In genomic region chr9:94167055-94167346, GRCh38 we compare ENCODE assay signal across 8 cellular contexts.
DNase-seq lines count a peak whose midpoint lies in the region; ATAC-seq and TF ChIP-seq lines count a peak whose summit lies in the region.

No MANE protein-coding gene starts in this region.

- no peaks in the 10 kb centered on the region for H3K27me3 Mint-ChIP-seq in activated CD4-positive, alpha-beta memory T cell treated with anti-CD3 and anti-CD28 coated beads for 36 hours
- H3K27me3 Mint-ChIP-seq in stimulated activated naive CD8-positive, alpha-beta T cell treated with anti-CD3 and anti-CD28 coated beads, Interleukin-15, amount 100 ng/mL, for 72 hours, result no peaks in the 10 kb centered on the region

- peak overlapping the region; percentile 50 to 91 (median 86) for H3K4me3 ChIP-seq in heart left ventricle
- H3K4me3 ChIP-seq in iPS DF 6.9 (ENCODE audit: low read length), result peak overlapping the region; percentile 96

- no peak for DNase-seq in heart left ventricle
- no peak for DNase-seq in cardiac septum (ENCODE audit: low spot score)
- no peak for DNase-seq in activated CD4-positive, alpha-beta memory T cell treated with anti-CD3 and anti-CD28 coated beads for 36 hours
- no peak for DNase-seq in iPS DF 6.9 (ENCODE audit: low read depth, low spot score)
- DNase-seq in stimulated activated naive CD8-positive, alpha-beta T cell treated with anti-CD3 and anti-CD28 coated beads, Interleukin-15, amount 100 ng/mL, for 72 hours, result no peak
- DNase-seq in NCI-H1092 (lab: John Stamatoyannopoulos, UW), result no peak
- DNase-seq in GM20000 (ENCODE audit: low spot score), result no peak
- no peak for DNase-seq in head of caudate nucleus

- ATAC-seq in heart left ventricle, result no peak
- no peak for ATAC-seq in stimulated activated naive CD8-positive, alpha-beta T cell treated with anti-CD3 and anti-CD28 coated beads, Interleukin-15, amount 100 ng/mL, for 72 hours

- H3K4me1 Mint-ChIP-seq in activated CD4-positive, alpha-beta memory T cell treated with anti-CD3 and anti-CD28 coated beads for 36 hours (ENCODE audit: low read depth), result peaks cover 48% of the 10 kb centered on the region
- H3K4me1 Mint-ChIP-seq in stimulated activated naive CD8-positive, alpha-beta T cell treated with anti-CD3 and anti-CD28 coated beads, Interleukin-15, amount 100 ng/mL, for 72 hours, result peaks cover 52% of the 10 kb centered on the region

- peak overlapping the region; percentile 97 to 100 (median 100) for H3K27ac ChIP-seq in heart left ventricle
- no peak overlapping the region for H3K27ac ChIP-seq in iPS DF 6.9 (ENCODE audit: low read length)

- H3K4me1 ChIP-seq in heart left ventricle, result peaks cover 3 to 53% (median 44%) of the 10 kb centered on the region in 12 donors
- no peaks in the 10 kb centered on the region for H3K4me1 ChIP-seq in iPS DF 6.9 (ENCODE audit: control insufficient read depth, insufficient read depth, low read length)

- H3K9me3 ChIP-seq in heart left ventricle, result no peaks in the 10 kb centered on the region
- no peaks in the 10 kb centered on the region for H3K9me3 ChIP-seq in iPS DF 6.9 (ENCODE audit: control insufficient read depth, insufficient read depth, low read length)

- CTCF ChIA-PET in activated CD4-positive, alpha-beta memory T cell treated with anti-CD3 and anti-CD28 coated beads for 36 hours (lab: Charles Lee), result no interaction called here

- H3K27me3 ChIP-seq in heart left ventricle (no peaks in the 10 kb centered on the region), iPS DF 6.9 (ENCODE audit: control insufficient read depth, insufficient read depth, low read length) (no peaks in the 10 kb centered on the region)

- no peaks in the 10 kb centered on the region for H3K9me3 Mint-ChIP-seq in activated CD4-positive, alpha-beta memory T cell treated with anti-CD3 and anti-CD28 coated beads for 36 hours
- no peaks in the 10 kb centered on the region for H3K9me3 Mint-ChIP-seq in stimulated activated naive CD8-positive, alpha-beta T cell treated with anti-CD3 and anti-CD28 coated beads, Interleukin-15, amount 100 ng/mL, for 72 hours

- H3K36me3 Mint-ChIP-seq in activated CD4-positive, alpha-beta memory T cell treated with anti-CD3 and anti-CD28 coated beads for 36 hours, result peaks cover 15% of the 10 kb centered on the region

- H3K4me3 Mint-ChIP-seq in activated CD4-positive, alpha-beta memory T cell treated with anti-CD3 and anti-CD28 coated beads for 36 hours, result peak overlapping the region; percentile 81
- peak overlapping the region; percentile 86 to 89 for H3K4me3 Mint-ChIP-seq in stimulated activated naive CD8-positive, alpha-beta T cell treated with anti-CD3 and anti-CD28 coated beads, Interleukin-15, amount 100 ng/mL, for 72 hours

- intact Hi-C loops in heart left ventricle (cut with DNase I), result loop anchor here in 4 of 10 donors (2.0 to 5.0 kb wide), 5 partner anchors 28 to 135 kb away; partner anchors contain the start of gene PTPDC1 (in 1 of the 4)
- intact Hi-C loops in cardiac septum (cut with DNase I), result loop anchor here (2.0 kb wide), 1 partner anchor 136 kb away; no protein-coding TSS in a partner anchor
- intact Hi-C loops in activated CD4-positive, alpha-beta memory T cell treated with anti-CD3 and anti-CD28 coated beads for 36 hours (cut with micrococcal nuclease), result loop anchor here (2.0 to 10.0 kb wide), 7 partner anchors 45 to 1338 kb away; partner anchors contain the start of genes FAM120A, FAM120AOS and ZNF169
- intact Hi-C loops in head of caudate nucleus (cut with DNase I), result loop anchor here (5.0 kb wide), 1 partner anchor 85 kb away; the partner anchor contains the start of gene PTPDC1

- peak overlapping the region; percentile 81 for H3K27ac Mint-ChIP-seq in activated CD4-positive, alpha-beta memory T cell treated with anti-CD3 and anti-CD28 coated beads for 36 hours
- H3K27ac Mint-ChIP-seq in stimulated activated naive CD8-positive, alpha-beta T cell treated with anti-CD3 and anti-CD28 coated beads, Interleukin-15, amount 100 ng/mL, for 72 hours, result peak overlapping the region; percentile 90 to 95

- H3K36me3 ChIP-seq in heart left ventricle (peaks cover 0 to 11% (median 0%) of the 10 kb centered on the region in 9 donors), iPS DF 6.9 (ENCODE audit: control insufficient read depth, insufficient read depth, low read length) (no peaks in the 10 kb centered on the region)

- TF ChIP-seq CTCF in heart left ventricle (IDR thresholded peaks at IDR 0.05) (peak in 1 of 12 donors; percentile 24), GM20000 (IDR thresholded peaks at IDR 0.05; ENCODE audit: extremely low read depth, missing control alignments) (no peak)

- POLR2A ChIA-PET in activated CD4-positive, alpha-beta memory T cell treated with anti-CD3 and anti-CD28 coated beads for 36 hours (lab: Charles Lee), result interaction anchor here (1.3 kb wide), 1 partner anchor 15 kb away, joined by 3 read pairs; no protein-coding TSS in a partner anchor

- 0 to 1% (median 0%) methylated on average over 12 to 19 of the region's 19 CpGs for WGBS in heart left ventricle, 4 donors
- no CpG with 5 or more reads among the region's 19 CpGs for WGBS in iPS DF 6.9 (ENCODE audit: insufficient coverage, insufficient read length)

- peak in 1 of 2 donors; percentile 26 for TF ChIP-seq POLR2A in heart left ventricle (IDR thresholded peaks at IDR 0.05)
